In genomic region chr17:39199673-39199985, GRCh38 we compare ENCODE assay signal across 9 cellular contexts. TPM values are rescaled to one million over a fixed set of nuclear protein-coding genes. Genes with fewer than 3 reads are reported as not detected.
DNase-seq lines count a peak whose midpoint lies in the region; ATAC-seq, FAIRE-seq and TF ChIP-seq lines count a peak whose summit lies in the region.
"Had no signal": no experiment of that assay in that cellular context is flagged by ENCODE, and none has a peak within 500 bp of the region (broad histone marks: within the 10 kb centered on the region; RNA-seq: fewer than 3 reads in every experiment).

No MANE protein-coding gene starts in this region.

- H3K9ac ChIP-seq in HepG2 (ENCODE audit: insufficient read depth, low read depth, low read length): peak overlapping the region; percentile 98

- DNase-seq in Calu3: no peak
- DNase-seq in astrocyte of the spinal cord (ENCODE audit: low read depth, low spot score): no peak
- DNase-seq in HepG2 (ENCODE audit: low spot score): no peak
- no peak for DNase-seq in tibial nerve (ENCODE audit: low spot score in 2 of 2)
- no peak for DNase-seq in stimulated activated CD4-positive, alpha-beta T cell treated with anti-CD3 and anti-CD28 coated beads, Interleukin-15, amount 100 ng/mL, for 24 hours
- DNase-seq in A172 (ENCODE audit: low spot score): no peak
- DNase-seq in DMS79 treated with DMSO at 0.1 percent for 48 hours (lab: John Stamatoyannopoulos, UW): no peak

- peak overlapping the region; percentile 99 for H3K27ac Mint-ChIP-seq in Calu3 (ENCODE audit: unreplicated experiment)

- peaks cover 23% of the 10 kb centered on the region for H3K79me2 ChIP-seq in HepG2 (ENCODE audit: insufficient read depth, low read length)

- H3K9me3 ChIP-seq in HepG2 (ENCODE audit: low read length) (no peaks in the 10 kb centered on the region), tibial nerve (no peaks in the 10 kb centered on the region)

- peak overlapping the region; percentile 100 for H2AFZ ChIP-seq in HepG2 (ENCODE audit: low read length)

- peak overlapping the region; percentile 97 for H3K27ac ChIP-seq in HepG2 (ENCODE audit: extremely low read length, insufficient read depth, low read length)
- H3K27ac ChIP-seq in tibial nerve: peak overlapping the region; percentile 96 to 98 (median 97)

- under 1% methylated on average over 14 of the region's 14 CpGs for WGBS in HepG2 (ENCODE audit: low lambda C conversion rate)
- 2 to 3% methylated on average over 14 of the region's 14 CpGs for WGBS in tibial nerve, 2 donors

- no peak for TF ChIP-seq RAD21 in HepG2 (CRISPR knock-in tag; IDR thresholded peaks at IDR 0.05)

- H3K27me3 ChIP-seq in HepG2 (ENCODE audit: control insufficient read depth in 1 of 2, insufficient read depth in 2 of 2, low read length in 2 of 2): no peaks in the 10 kb centered on the region; a peak in 1 of 5 replicates
- H3K27me3 ChIP-seq in tibial nerve: no peaks in the 10 kb centered on the region

- H3K4me3 Mint-ChIP-seq in Calu3 (ENCODE audit: low read depth, unreplicated experiment): peak overlapping the region; percentile 86

- peaks cover 60% of the 10 kb centered on the region for H3K4me1 ChIP-seq in HepG2 (ENCODE audit: insufficient read depth, low read length)
- H3K4me1 ChIP-seq in tibial nerve: peaks cover 0 to 66% (median 37%) of the 10 kb centered on the region in 4 donors

- BruUV-seq in Calu3 (replicated peaks; lab: Mats Ljungman, UMichigan) (TSS peak; percentile 82), HepG2 (replicated peaks; lab: Mats Ljungman, UMichigan) (no TSS peak)

- TF ChIP-seq CTCF in Calu3 (IDR thresholded peaks at IDR 0.05; ENCODE audit: unreplicated experiment) (no peak), astrocyte of the spinal cord (IDR thresholded peaks at IDR 0.05; ENCODE audit: low read depth, low read length) (no peak), HepG2 (CRISPR knock-in tag; IDR thresholded peaks at IDR 0.05) (no peak), tibial nerve (IDR thresholded peaks at IDR 0.05) (no peak)

- TF ChIP-seq EP300 in HepG2 (IDR thresholded peaks at IDR 0.05; ENCODE audit: low read depth in 2 of 2, low read length in 2 of 2): no peak
- no peak for TF ChIP-seq EP300 in HepG2 (CRISPR knock-in tag; IDR thresholded peaks at IDR 0.05; ENCODE audit: borderline replicate concordance)
- no peak for TF ChIP-seq EP300 in tibial nerve (IDR thresholded peaks at IDR 0.05)

- POLR2A ChIA-PET in HepG2 (lab: Yijun Ruan, JAX): interaction anchor here (0.6 to 1.6 kb wide), 39 partner anchors 10 to 705 kb away, joined by 3 to 28 read pairs (median 5); partner anchors contain the start of genes CDK12, CWC25, FBXL20 and LASP1

- ATAC-seq in HG02642 (IDR thresholded peaks at IDR 0.05; ENCODE audit: poor library complexity, unreplicated experiment) (peak; percentile 1), HepG2 (peak; percentile 26)

- H4K20me1 ChIP-seq in HepG2 (ENCODE audit: insufficient read depth, low read length): peaks cover 23% of the 10 kb centered on the region

- H3K36me3 ChIP-seq in HepG2 (replicated peaks in 1 of 2; ENCODE audit: control insufficient read depth in 1 of 2, insufficient read depth in 2 of 2, low read length in 2 of 2) (peaks cover 23 to 29% of the 10 kb centered on the region in 2 experiments), tibial nerve (peaks cover 0 to 34% (median 34%) of the 10 kb centered on the region in 3 donors)

- H3K4me3 ChIP-seq in astrocyte of the spinal cord (ENCODE audit: low read depth, low read length) (peak overlapping the region; percentile 98), HepG2 (replicated peaks in 1 of 3; ENCODE audit: insufficient read depth in 1 of 3, low read depth in 2 of 3, low read length in 3 of 3) (peak overlapping the region; percentile 65 to 92 (median 77)), tibial nerve (peak overlapping the region; percentile 66 to 82 (median 73))

- in situ Hi-C loops in astrocyte of the spinal cord (cut with HindIII; ENCODE audit: low sequenced_read_pairs): no loop called here
- in situ Hi-C loops in HepG2 (cut with HindIII; ENCODE audit: extremely low pct_ligation_motif_present, low pct_unique_long_range_greater_than_20kb): no loop called here

- peak overlapping the region; percentile 94 for H3K4me2 ChIP-seq in HepG2 (ENCODE audit: low read depth, low read length)

- no peak for FAIRE-seq in HepG2 (lab: Jason Lieb, UNC)

- CTCF ChIA-PET in Calu3 (lab: Charles Lee): interaction anchor here (0.5 to 1.7 kb wide), 55 partner anchors 8 to 1841 kb away, joined by 3 to 47 read pairs (median 5); partner anchors contain the start of genes ARL5C, CDK12, FBXL20 and LASP1
- CTCF ChIA-PET in HepG2 (lab: Yijun Ruan, JAX; ENCODE audit: low intra/inter-chr PET ratio, low total read pairs): no interaction called here

- no peaks in the 10 kb centered on the region for H3K9me3 Mint-ChIP-seq in Calu3 (ENCODE audit: low read depth, unreplicated experiment)

- intact Hi-C loops in Calu3 (cut with micrococcal nuclease; ENCODE audit: unreplicated experiment) (no loop called here), HepG2 (cut with micrococcal nuclease; ENCODE audit: unreplicated experiment) (no loop called here)

- H3K27me3 Mint-ChIP-seq in Calu3 (ENCODE audit: unreplicated experiment): no peaks in the 10 kb centered on the region

- no peak; a peak in 1 of 4 replicates for TF ChIP-seq POLR2A in HepG2 (IDR thresholded peaks at IDR 0.05; ENCODE audit: insufficient read depth in 1 of 2, low read depth in 2 of 2, low read length in 2 of 2)
- no peak for TF ChIP-seq POLR2A in tibial nerve (IDR thresholded peaks at IDR 0.05)

- peaks cover 85% of the 10 kb centered on the region for H3K36me3 Mint-ChIP-seq in Calu3 (ENCODE audit: insufficient read depth, unreplicated experiment)

- peaks cover 41% of the 10 kb centered on the region for H3K4me1 Mint-ChIP-seq in Calu3 (ENCODE audit: low read depth, unreplicated experiment)

RNA-seq across cellular contexts. Expression of gene RPL19, which starts 0.5 kb away (rescaled TPM):
- total RNA-seq in Calu3 (2022) (6,584 and 6,763 TPM in 2 replicates), HepG2 (2016; rRNA removed; fragmentation: Illumina TruSeq; extraction: Trizol) (2,768 and 3,257 TPM in 2 replicates), tibial nerve (1,000 to 10,000 TPM; 2,381 to 3,486 (median 2,809) TPM)
- 3,353 and 3,708 TPM in 2 replicates for total RNA-seq in HepG2 (2016; cell fraction: cytosol; rRNA removed; fragmentation: Illumina TruSeq; extraction: Trizol; ENCODE audit: low read depth)
- 2,694 and 3,334 TPM in 2 replicates for total RNA-seq in HepG2 (2016; cell fraction: insoluble cytoplasmic fraction; rRNA removed; fragmentation: Illumina TruSeq; extraction: Trizol)
- 5,175 and 5,294 TPM in 2 replicates for total RNA-seq in HepG2 (2016; cell fraction: membrane; rRNA removed; fragmentation: Illumina TruSeq; extraction: Trizol)
- total RNA-seq in HepG2 (2016; cell fraction: nucleus; rRNA removed; fragmentation: Illumina TruSeq; extraction: Trizol): 990 and 1,076 TPM in 2 replicates
- polyA plus RNA-seq in HepG2 (2011; rRNA removed): 2,522 and 2,554 TPM in 2 replicates
- polyA plus RNA-seq in HepG2 (2011; cell fraction: cytosol; rRNA removed): 3,383 and 3,728 TPM in 2 replicates
- 768 and 1,029 TPM in 2 replicates for polyA plus RNA-seq in HepG2 (2011; cell fraction: nucleus; rRNA removed)
- 2,340 and 2,506 TPM in 2 replicates for polyA plus RNA-seq in HepG2 (2012)
- polyA plus RNA-seq in HepG2 (2016; cell fraction: cytosol; fragmentation: Illumina TruSeq; extraction: Trizol; ENCODE audit: low read depth): 5,160 and 5,701 TPM in 2 replicates
- polyA plus RNA-seq in HepG2 (2016; cell fraction: insoluble cytoplasmic fraction; fragmentation: Illumina TruSeq; extraction: Trizol; ENCODE audit: low read depth): 4,287 and 4,430 TPM in 2 replicates
- 6,675 and 6,831 TPM in 2 replicates for polyA plus RNA-seq in HepG2 (2016; cell fraction: membrane; fragmentation: Illumina TruSeq; extraction: Trizol; ENCODE audit: low read depth)
- 2,116 and 2,174 TPM in 2 replicates for polyA plus RNA-seq in HepG2 (2016; cell fraction: nucleus; fragmentation: Illumina TruSeq; extraction: Trizol; ENCODE audit: insufficient read depth, low read depth)
- polyA minus RNA-seq in HepG2 (2011; rRNA and poly(A)+ RNA removed; ENCODE audit: low replicate concordance): 413 and 602 TPM in 2 replicates
- 764 and 846 TPM in 2 replicates for polyA minus RNA-seq in HepG2 (2011; cell fraction: cytosol; rRNA and poly(A)+ RNA removed)
- polyA minus RNA-seq in HepG2 (2011; cell fraction: nucleus; rRNA and poly(A)+ RNA removed): 184 and 212 TPM in 2 replicates
- total RNA-seq in A172 (2014; rRNA removed; shearing (Covaris generic)): 2,332 and 2,918 TPM in 2 replicates

RNA-seq across cellular contexts. Expression of gene CACNB1, which starts 2.2 kb away (rescaled TPM):
- total RNA-seq in Calu3 (2022): 44.1 and 52.1 TPM in 2 replicates
- 0.60 and 0.75 TPM in 2 replicates for total RNA-seq in HepG2 (2016; rRNA removed; fragmentation: Illumina TruSeq; extraction: Trizol)
- 0.26 and 0.71 TPM in 2 replicates for total RNA-seq in HepG2 (2016; cell fraction: cytosol; rRNA removed; fragmentation: Illumina TruSeq; extraction: Trizol; ENCODE audit: low read depth)
- total RNA-seq in HepG2 (2016; cell fraction: insoluble cytoplasmic fraction; rRNA removed; fragmentation: Illumina TruSeq; extraction: Trizol): 0.19 and 0.84 TPM in 2 replicates
- total RNA-seq in HepG2 (2016; cell fraction: membrane; rRNA removed; fragmentation: Illumina TruSeq; extraction: Trizol): 0.34 and 0.48 TPM in 2 replicates
- 1.8 TPM in 2 replicates for total RNA-seq in HepG2 (2016; cell fraction: nucleus; rRNA removed; fragmentation: Illumina TruSeq; extraction: Trizol)
- polyA plus RNA-seq in HepG2 (2011; rRNA removed): 1.5 and 2.9 TPM in 2 replicates
- 0.50 and 0.51 TPM in 2 replicates for polyA plus RNA-seq in HepG2 (2011; cell fraction: cytosol; rRNA removed)
- 8.4 and 12.2 TPM in 2 replicates for polyA plus RNA-seq in HepG2 (2011; cell fraction: nucleus; rRNA removed)
- polyA plus RNA-seq in HepG2 (2012): 1.3 and 1.5 TPM in 2 replicates
- polyA plus RNA-seq in HepG2 (2016; cell fraction: cytosol; fragmentation: Illumina TruSeq; extraction: Trizol; ENCODE audit: low read depth): 0.28 and 0.34 TPM in 2 replicates
- polyA plus RNA-seq in HepG2 (2016; cell fraction: insoluble cytoplasmic fraction; fragmentation: Illumina TruSeq; extraction: Trizol; ENCODE audit: low read depth): 0.47 and 0.96 TPM in 2 replicates
- 0.38 and 0.40 TPM in 2 replicates for polyA plus RNA-seq in HepG2 (2016; cell fraction: membrane; fragmentation: Illumina TruSeq; extraction: Trizol; ENCODE audit: low read depth)
- 4.7 and 7.2 TPM in 2 replicates for polyA plus RNA-seq in HepG2 (2016; cell fraction: nucleus; fragmentation: Illumina TruSeq; extraction: Trizol; ENCODE audit: insufficient read depth, low read depth)
- 4.4 and 8.5 TPM in 2 replicates for polyA minus RNA-seq in HepG2 (2011; rRNA and poly(A)+ RNA removed; ENCODE audit: low replicate concordance)
- polyA minus RNA-seq in HepG2 (2011; cell fraction: cytosol; rRNA and poly(A)+ RNA removed): 0.40 and 1.3 TPM in 2 replicates
- polyA minus RNA-seq in HepG2 (2011; cell fraction: nucleus; rRNA and poly(A)+ RNA removed): 3.0 and 5.8 TPM in 2 replicates
- 10 to 100 TPM in 3 of 4 donors, 1 to 10 TPM in 1; 7.1 to 20.3 (median 15.0) TPM for total RNA-seq in tibial nerve
- total RNA-seq in A172 (2014; rRNA removed; shearing (Covaris generic)): 4.0 and 4.5 TPM in 2 replicates

RNA-seq across cellular contexts. Expression of gene STAC2, which starts 26.1 kb away (rescaled TPM):
- total RNA-seq in Calu3 (2022) (not detected in 2 replicates), HepG2 (2016; rRNA removed; fragmentation: Illumina TruSeq; extraction: Trizol) (not detected in 2 replicates), tibial nerve (under 1 TPM in 2 of 4 donors, not detected in 2; 0.20 to 0.30 TPM)
- not detected in 2 replicates for total RNA-seq in HepG2 (2016; cell fraction: cytosol; rRNA removed; fragmentation: Illumina TruSeq; extraction: Trizol; ENCODE audit: low read depth)
- not detected in 2 replicates for total RNA-seq in HepG2 (2016; cell fraction: insoluble cytoplasmic fraction; rRNA removed; fragmentation: Illumina TruSeq; extraction: Trizol)
- total RNA-seq in HepG2 (2016; cell fraction: membrane; rRNA removed; fragmentation: Illumina TruSeq; extraction: Trizol): not detected in 2 replicates
- total RNA-seq in HepG2 (2016; cell fraction: nucleus; rRNA removed; fragmentation: Illumina TruSeq; extraction: Trizol): not detected in 2 replicates
- polyA plus RNA-seq in HepG2 (2011; rRNA removed): not detected in 2 replicates
- not detected in 2 replicates for polyA plus RNA-seq in HepG2 (2011; cell fraction: cytosol; rRNA removed)
- not detected in 2 replicates for polyA plus RNA-seq in HepG2 (2011; cell fraction: nucleus; rRNA removed)
- not detected in 2 replicates for polyA plus RNA-seq in HepG2 (2012)
- polyA plus RNA-seq in HepG2 (2016; cell fraction: cytosol; fragmentation: Illumina TruSeq; extraction: Trizol; ENCODE audit: low read depth): 0.02 TPM in 1 of 2 replicates, not detected in the other
- not detected in 2 replicates for polyA plus RNA-seq in HepG2 (2016; cell fraction: insoluble cytoplasmic fraction; fragmentation: Illumina TruSeq; extraction: Trizol; ENCODE audit: low read depth)
- polyA plus RNA-seq in HepG2 (2016; cell fraction: membrane; fragmentation: Illumina TruSeq; extraction: Trizol; ENCODE audit: low read depth): not detected in 2 replicates
- not detected in 2 replicates for polyA plus RNA-seq in HepG2 (2016; cell fraction: nucleus; fragmentation: Illumina TruSeq; extraction: Trizol; ENCODE audit: insufficient read depth, low read depth)
- polyA minus RNA-seq in HepG2 (2011; rRNA and poly(A)+ RNA removed; ENCODE audit: low replicate concordance): 0.37 TPM in 1 of 2 replicates, not detected in the other
- not detected in 2 replicates for polyA minus RNA-seq in HepG2 (2011; cell fraction: cytosol; rRNA and poly(A)+ RNA removed)
- not detected in 2 replicates for polyA minus RNA-seq in HepG2 (2011; cell fraction: nucleus; rRNA and poly(A)+ RNA removed)
- total RNA-seq in A172 (2014; rRNA removed; shearing (Covaris generic)): 0.12 TPM in 1 of 2 replicates, not detected in the other
- total RNA-seq: NCI-H460 had no signal

RNA-seq across cellular contexts. Expression of gene ARL5C, which starts 33.7 kb away (rescaled TPM):
- total RNA-seq in Calu3 (2022): not detected in 2 replicates
- total RNA-seq in HepG2 (2016; rRNA removed; fragmentation: Illumina TruSeq; extraction: Trizol): not detected in 2 replicates
- not detected in 2 replicates for total RNA-seq in HepG2 (2016; cell fraction: cytosol; rRNA removed; fragmentation: Illumina TruSeq; extraction: Trizol; ENCODE audit: low read depth)
- not detected in 2 replicates for total RNA-seq in HepG2 (2016; cell fraction: insoluble cytoplasmic fraction; rRNA removed; fragmentation: Illumina TruSeq; extraction: Trizol)
- total RNA-seq in HepG2 (2016; cell fraction: membrane; rRNA removed; fragmentation: Illumina TruSeq; extraction: Trizol): not detected in 2 replicates
- not detected in 2 replicates for total RNA-seq in HepG2 (2016; cell fraction: nucleus; rRNA removed; fragmentation: Illumina TruSeq; extraction: Trizol)
- not detected in 2 replicates for polyA plus RNA-seq in HepG2 (2011; rRNA removed)
- not detected in 2 replicates for polyA plus RNA-seq in HepG2 (2011; cell fraction: cytosol; rRNA removed)
- polyA plus RNA-seq in HepG2 (2011; cell fraction: nucleus; rRNA removed): not detected in 2 replicates
- polyA plus RNA-seq in HepG2 (2012): not detected in 2 replicates
- polyA plus RNA-seq in HepG2 (2016; cell fraction: cytosol; fragmentation: Illumina TruSeq; extraction: Trizol; ENCODE audit: low read depth): not detected in 2 replicates
- not detected in 2 replicates for polyA plus RNA-seq in HepG2 (2016; cell fraction: insoluble cytoplasmic fraction; fragmentation: Illumina TruSeq; extraction: Trizol; ENCODE audit: low read depth)
- not detected in 2 replicates for polyA plus RNA-seq in HepG2 (2016; cell fraction: membrane; fragmentation: Illumina TruSeq; extraction: Trizol; ENCODE audit: low read depth)
- polyA plus RNA-seq in HepG2 (2016; cell fraction: nucleus; fragmentation: Illumina TruSeq; extraction: Trizol; ENCODE audit: insufficient read depth, low read depth): not detected in 2 replicates
- 0.09 TPM in 1 of 2 replicates, not detected in the other for polyA minus RNA-seq in HepG2 (2011; rRNA and poly(A)+ RNA removed; ENCODE audit: low replicate concordance)
- polyA minus RNA-seq in HepG2 (2011; cell fraction: cytosol; rRNA and poly(A)+ RNA removed): not detected in 2 replicates
- polyA minus RNA-seq in HepG2 (2011; cell fraction: nucleus; rRNA and poly(A)+ RNA removed): not detected in 2 replicates
- not detected for total RNA-seq in tibial nerve
- total RNA-seq in A172 (2014; rRNA removed; shearing (Covaris generic)): not detected in 2 replicates
- total RNA-seq: NCI-H460 had no signal

RNA-seq across cellular contexts. Expression of gene PLXDC1, which starts 48.2 kb away (rescaled TPM):
- 0.39 and 0.52 TPM in 2 replicates for total RNA-seq in Calu3 (2022)
- total RNA-seq in HepG2 (2016; rRNA removed; fragmentation: Illumina TruSeq; extraction: Trizol): not detected in 2 replicates
- total RNA-seq in HepG2 (2016; cell fraction: cytosol; rRNA removed; fragmentation: Illumina TruSeq; extraction: Trizol; ENCODE audit: low read depth): not detected in 2 replicates
- total RNA-seq in HepG2 (2016; cell fraction: insoluble cytoplasmic fraction; rRNA removed; fragmentation: Illumina TruSeq; extraction: Trizol): not detected in 2 replicates
- total RNA-seq in HepG2 (2016; cell fraction: membrane; rRNA removed; fragmentation: Illumina TruSeq; extraction: Trizol): not detected in 2 replicates
- not detected in 2 replicates for total RNA-seq in HepG2 (2016; cell fraction: nucleus; rRNA removed; fragmentation: Illumina TruSeq; extraction: Trizol)
- polyA plus RNA-seq in HepG2 (2011; rRNA removed): not detected in 2 replicates
- polyA plus RNA-seq in HepG2 (2011; cell fraction: cytosol; rRNA removed): not detected in 2 replicates
- not detected in 2 replicates for polyA plus RNA-seq in HepG2 (2011; cell fraction: nucleus; rRNA removed)
- polyA plus RNA-seq in HepG2 (2012): not detected in 2 replicates
- polyA plus RNA-seq in HepG2 (2016; cell fraction: cytosol; fragmentation: Illumina TruSeq; extraction: Trizol; ENCODE audit: low read depth): not detected in 2 replicates
- polyA plus RNA-seq in HepG2 (2016; cell fraction: insoluble cytoplasmic fraction; fragmentation: Illumina TruSeq; extraction: Trizol; ENCODE audit: low read depth): not detected in 2 replicates
- polyA plus RNA-seq in HepG2 (2016; cell fraction: membrane; fragmentation: Illumina TruSeq; extraction: Trizol; ENCODE audit: low read depth): not detected in 2 replicates
- not detected in 2 replicates for polyA plus RNA-seq in HepG2 (2016; cell fraction: nucleus; fragmentation: Illumina TruSeq; extraction: Trizol; ENCODE audit: insufficient read depth, low read depth)
- 0.44 TPM in 1 of 2 replicates, not detected in the other for polyA minus RNA-seq in HepG2 (2011; rRNA and poly(A)+ RNA removed; ENCODE audit: low replicate concordance)
- polyA minus RNA-seq in HepG2 (2011; cell fraction: cytosol; rRNA and poly(A)+ RNA removed): not detected in 2 replicates
- not detected in 2 replicates for polyA minus RNA-seq in HepG2 (2011; cell fraction: nucleus; rRNA and poly(A)+ RNA removed)
- 10 to 100 TPM; 34.1 to 95.1 (median 42.4) TPM for total RNA-seq in tibial nerve
- total RNA-seq in A172 (2014; rRNA removed; shearing (Covaris generic)): 0.64 and 2.1 TPM in 2 replicates
